In genomic region chr5:38547257-38547656, GRCh38 we compare ENCODE assay signal across 19 cellular contexts. TPM values are rescaled to one million over a fixed set of nuclear protein-coding genes. Genes with fewer than 3 reads are reported as not detected.
DNase-seq lines count a peak whose midpoint lies in the region; ATAC-seq and TF ChIP-seq lines count a peak whose summit lies in the region.
"Had no signal": no experiment of that assay in that cellular context is flagged by ENCODE, and none has a peak within 500 bp of the region (broad histone marks: within the 10 kb centered on the region; RNA-seq: fewer than 3 reads in every experiment).

No MANE protein-coding gene starts in this region.

- H3K4me3 ChIP-seq in GM23248 (no peak overlapping the region), fibroblast of pulmonary artery (replicated peaks; ENCODE audit: low read depth, low read length) (no peak overlapping the region), smooth muscle cell (no peak overlapping the region), prostate gland (no peak overlapping the region)

- H3K4me1 ChIP-seq in GM23248 (ENCODE audit: insufficient read depth) (peaks cover 25% of the 10 kb centered on the region), smooth muscle cell (ENCODE audit: low read depth) (peaks cover 4% of the 10 kb centered on the region), prostate gland (replicated peaks) (no peaks in the 10 kb centered on the region)

- no peaks in the 10 kb centered on the region for H3K4me1 Mint-ChIP-seq in stimulated activated effector memory CD8-positive, alpha-beta T cell treated with anti-CD3 and anti-CD28 coated beads, Interleukin-12 subunit alpha, Interleukin-12 subunit beta, amount 100 ng/mL, for 72 hours

- H3K79me2 ChIP-seq in GM23248 (ENCODE audit: insufficient read depth), result peaks cover 46% of the 10 kb centered on the region
- H3K79me2 ChIP-seq in smooth muscle cell (ENCODE audit: low read depth), result peaks cover 71% of the 10 kb centered on the region

- no peak for TF ChIP-seq POLR2A in prostate gland (IDR thresholded peaks at IDR 0.05)

- H3K9me2 ChIP-seq in GM23248 (ENCODE audit: insufficient read depth), result no peaks in the 10 kb centered on the region

- H3K36me3 ChIP-seq in GM23248 (ENCODE audit: low read depth) (no peaks in the 10 kb centered on the region), smooth muscle cell (ENCODE audit: low read depth) (no peaks in the 10 kb centered on the region), prostate gland (no peaks in the 10 kb centered on the region)

- intact Hi-C loops in prostate gland (cut with DNase I), result no loop called here

- H3F3A ChIP-seq in GM23248 (ENCODE audit: insufficient read depth), result no peaks in the 10 kb centered on the region
- no peaks in the 10 kb centered on the region for H3F3A ChIP-seq in smooth muscle cell (ENCODE audit: low read depth)

- 49 to 58% methylated on average over 4 of the region's 4 CpGs for WGBS in GM23248 (ENCODE audit: low coverage in 1 of 2, low lambda C conversion rate in 2 of 2, missing lambda C conversion rate in 2 of 2), 2 experiments
- 94% methylated on average over 4 of the region's 4 CpGs for WGBS in smooth muscle cell (ENCODE audit: low lambda C conversion rate)
- WGBS in prostate gland, result 77% methylated on average over 4 of the region's 4 CpGs

- H3K4me3 Mint-ChIP-seq in stimulated activated effector memory CD8-positive, alpha-beta T cell treated with anti-CD3 and anti-CD28 coated beads, Interleukin-12 subunit alpha, Interleukin-12 subunit beta, amount 100 ng/mL, for 72 hours, result no peak overlapping the region
- H3K4me3 Mint-ChIP-seq: CD8-positive, alpha-beta T cell had no signal

- no peak overlapping the region for H3K9ac ChIP-seq in GM23248
- H3K9ac ChIP-seq in smooth muscle cell (ENCODE audit: low read depth), result no peak overlapping the region

- no peak for ATAC-seq in GM18870 (IDR thresholded peaks at IDR 0.05; ENCODE audit: unreplicated experiment)
- no peak for ATAC-seq in stimulated activated effector memory CD8-positive, alpha-beta T cell treated with anti-CD3 and anti-CD28 coated beads, Interleukin-12 subunit alpha, Interleukin-12 subunit beta, amount 100 ng/mL, for 72 hours
- ATAC-seq in GM19397 (IDR thresholded peaks at IDR 0.05; ENCODE audit: unreplicated experiment), result no peak
- ATAC-seq: CD8-positive, alpha-beta T cell had no signal

- no peak overlapping the region for H3K27ac ChIP-seq in GM23248
- H3K27ac ChIP-seq in smooth muscle cell (ENCODE audit: low read depth), result peak overlapping the region; percentile 10
- H3K27ac ChIP-seq in prostate gland, result no peak overlapping the region

- DNase-seq in GM23248 (peak; percentile 50), amniotic epithelial cell (ENCODE audit: low read depth) (peak; percentile 75), fibroblast of pulmonary artery (ENCODE audit: low read depth) (peak; percentile 58), smooth muscle cell (lab: John Stamatoyannopoulos, UW; ENCODE audit: unreplicated experiment) (no peak), prostate gland (ENCODE audit: low spot score) (no peak)
- no peak for DNase-seq in stimulated activated effector memory CD8-positive, alpha-beta T cell treated with anti-CD3 and anti-CD28 coated beads, Interleukin-12 subunit alpha, Interleukin-12 subunit beta, amount 100 ng/mL, for 72 hours (ENCODE audit: low spot score in 2 of 2)
- DNase-seq: ACHN; BE2C; CD8-positive, alpha-beta T cell; DND-41; GDM1; Karpas-422; NCI-H1417 treated with DMSO at 0.1 percent for 48 hours; NCI-H226; NCI-H69; NK-92 treated with Interleukin-12 subunit alpha and Interleukin-12 subunit beta, amount 100 ng/mL, for 24 hours; OCI-M1 had no signal

- H3K36me3 Mint-ChIP-seq in stimulated activated effector memory CD8-positive, alpha-beta T cell treated with anti-CD3 and anti-CD28 coated beads, Interleukin-12 subunit alpha, Interleukin-12 subunit beta, amount 100 ng/mL, for 72 hours, result no peaks in the 10 kb centered on the region
- H3K36me3 Mint-ChIP-seq: CD8-positive, alpha-beta T cell had no signal

- no peak overlapping the region for H3K27ac Mint-ChIP-seq in stimulated activated effector memory CD8-positive, alpha-beta T cell treated with anti-CD3 and anti-CD28 coated beads, Interleukin-12 subunit alpha, Interleukin-12 subunit beta, amount 100 ng/mL, for 72 hours
- H3K27ac Mint-ChIP-seq: CD8-positive, alpha-beta T cell had no signal

- in situ Hi-C loops in GM23248 (cut with MboI), result no loop called here

- no peaks in the 10 kb centered on the region for H3K27me3 ChIP-seq in GM23248 (replicated peaks; ENCODE audit: insufficient read depth)
- H3K27me3 ChIP-seq in smooth muscle cell (ENCODE audit: low read depth), result no peaks in the 10 kb centered on the region
- H3K27me3 ChIP-seq in prostate gland (replicated peaks; ENCODE audit: insufficient read depth), result no peaks in the 10 kb centered on the region
- H3K27me3 ChIP-seq: BE2C had no signal

- no peaks in the 10 kb centered on the region for H3K9me3 ChIP-seq in GM23248 (ENCODE audit: low read depth)
- H3K9me3 ChIP-seq in smooth muscle cell (replicated peaks; ENCODE audit: low read depth), result no peaks in the 10 kb centered on the region
- H3K9me3 ChIP-seq in prostate gland, result no peaks in the 10 kb centered on the region
- H3K9me3 ChIP-seq: BE2C had no signal

- H4K20me1 ChIP-seq in GM23248 (ENCODE audit: insufficient read depth) (no peaks in the 10 kb centered on the region), smooth muscle cell (ENCODE audit: low read depth) (peaks cover 42% of the 10 kb centered on the region)

- H3K4me2 ChIP-seq in GM23248 (ENCODE audit: unreplicated experiment) (no peak overlapping the region), smooth muscle cell (no peak overlapping the region)

- H2AFZ ChIP-seq in GM23248 (no peak overlapping the region), smooth muscle cell (ENCODE audit: low read depth) (no peak overlapping the region)

- H3K9me3 Mint-ChIP-seq in stimulated activated effector memory CD8-positive, alpha-beta T cell treated with anti-CD3 and anti-CD28 coated beads, Interleukin-12 subunit alpha, Interleukin-12 subunit beta, amount 100 ng/mL, for 72 hours, result no peaks in the 10 kb centered on the region
- H3K9me3 Mint-ChIP-seq: CD8-positive, alpha-beta T cell had no signal

- TF ChIP-seq CTCF in fibroblast of pulmonary artery (IDR thresholded peaks at IDR 0.05; ENCODE audit: low read length, missing control alignments), result no peak
- no peak for TF ChIP-seq CTCF in smooth muscle cell (IDR thresholded peaks at IDR 0.05; ENCODE audit: borderline replicate concordance, insufficient read depth, poor library complexity, severe bottlenecking)
- TF ChIP-seq CTCF in prostate gland (IDR thresholded peaks at IDR 0.05), result no peak

RNA-seq across cellular contexts. Expression of gene LIFR, which starts 9.2 kb away (rescaled TPM):
- total RNA-seq in GM23248 (2014; rRNA removed; shearing (Covaris generic)), result 6.9 and 16.4 TPM in 2 replicates
- polyA plus RNA-seq in GM23248 (2016; fragmentation: Nextera tagmentation; extraction: Ambion mirVana) (5.8 and 8.1 TPM in 2 replicates), smooth muscle cell (14.3 and 17.7 TPM in 2 replicates)
- total RNA-seq in smooth muscle cell (29.2 and 38.9 TPM in 2 replicates), prostate gland (100 to 1,000 TPM in 1 of 2 donors, 10 to 100 TPM in 1; 68.5 to 120 TPM)
- total RNA-seq: CD8-positive, alpha-beta T cell had no signal

Comparison
In these comparisons a context has a peak if more than half of its experiments do, and no peak if none do; other contexts are left out.
1. DNase-seq: peak in GM23248 (single experiment), amniotic epithelial cell (single experiment) and fibroblast of pulmonary artery (single experiment); none in smooth muscle cell (single experiment), prostate gland (single experiment) and stimulated activated effector memory CD8-positive, alpha-beta T cell treated with anti-CD3 and anti-CD28 coated beads, Interleukin-12 subunit alpha, Interleukin-12 subunit beta, amount 100 ng/mL, for 72 hours (0 of 2).